In the genomic region with DNA sequence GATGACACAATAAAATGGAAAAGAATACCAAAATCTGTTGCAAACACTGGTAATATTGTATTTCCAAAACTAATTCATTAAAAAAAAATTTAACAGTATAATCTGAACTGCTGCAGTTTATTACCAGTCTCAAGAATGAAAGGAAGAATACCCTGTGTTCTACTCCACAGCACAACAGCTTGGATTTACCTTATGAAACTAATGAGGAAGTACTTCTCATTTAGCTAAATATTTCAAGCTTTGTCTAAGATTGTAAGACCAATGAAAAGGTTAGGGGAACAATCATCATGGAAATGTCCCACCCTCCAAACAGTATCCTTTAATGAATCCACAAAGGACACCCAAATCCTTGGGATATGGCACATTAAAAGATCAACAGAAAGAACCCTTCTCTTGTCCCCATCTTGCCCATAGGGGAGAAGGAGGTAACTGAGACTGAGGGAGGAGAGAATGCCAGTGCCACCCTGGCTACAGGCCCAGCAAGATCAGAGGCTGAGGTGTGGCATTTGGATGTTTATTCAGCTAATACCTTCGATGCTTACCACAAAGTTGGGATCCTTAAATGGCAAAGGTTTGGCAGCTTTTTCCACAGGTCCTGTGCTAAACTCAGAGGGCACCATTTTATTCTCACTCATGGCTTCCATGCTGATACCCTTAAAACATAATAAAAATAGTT, we compare ENCODE assay signal across 16 cellular contexts. TPM values are rescaled to one million over a fixed set of nuclear protein-coding genes. Genes with fewer than 3 reads are reported as not detected.
A peak's percentile ranks its signal among the peaks of the same experiment; 100 is the strongest.
DNase-seq lines count a peak whose midpoint lies in the region; TF ChIP-seq lines count a peak whose summit lies in the region.
"Had no signal": no experiment of that assay in that cellular context is flagged by ENCODE, and none has a peak within 500 bp of the region (broad histone marks: within the 10 kb centered on the region; RNA-seq: fewer than 3 reads in every experiment).

No MANE protein-coding gene starts in this region.

- POLR2A ChIA-PET in MCF 10A (lab: Yijun Ruan, JAX) = interaction anchor here (0.6 to 8.0 kb wide), 10 partner anchors 10 to 103 kb away, joined by 3 to 134 read pairs (median 4); a partner anchor contains a TSS

- DNase-seq in MCF 10A (ENCODE audit: unreplicated experiment) = peak; percentile 42
- no peak for DNase-seq in breast epithelium (ENCODE audit: low spot score in 2 of 2)
- no peak for DNase-seq in epithelial cell of prostate (ENCODE audit: low read depth, low spot score)
- DNase-seq in D341Med (ENCODE audit: low spot score) = no peak
- no peak for DNase-seq in NOMO-1 treated with DMSO at 0.1 percent for 48 hours (lab: John Stamatoyannopoulos, UW; ENCODE audit: unreplicated experiment)
- DNase-seq in activated naive CD4-positive, alpha-beta T cell (lab: John Stamatoyannopoulos, UW) = no peak
- no peak for DNase-seq in Ammon's horn (ENCODE audit: low spot score)
- DNase-seq: activated naive CD4-positive, alpha-beta T cell treated with anti-CD3 and anti-CD28 coated beads, Interleukin-2, amount 10 ng/mL, durations not matched to agents 7 days and 5 days; effector memory CD8-positive, alpha-beta T cell; kidney; NCI-H446; retina; stimulated activated CD4-positive, alpha-beta T cell treated with anti-CD3 and anti-CD28 coated beads, Interleukin-4, amount 100 ng/mL, for 1 hour had no signal

- CTCF ChIA-PET in MCF 10A (lab: Yijun Ruan, JAX) = interaction anchor here (0.6 to 3.0 kb wide), 8 partner anchors 11 to 130 kb away, joined by 3 to 20 read pairs (median 3); no protein-coding TSS in a partner anchor

- TF ChIP-seq CTCF in MCF 10A (IDR thresholded peaks at IDR 0.05; ENCODE audit: unreplicated experiment) (no peak), breast epithelium (IDR thresholded peaks at IDR 0.05) (no peak)

- H3K9ac ChIP-seq in mucosa of stomach (ENCODE audit: low read length) = peak overlapping the region; percentile 22

- peak overlapping the region; percentile 86 for H3K27ac Mint-ChIP-seq in MCF 10A (ENCODE audit: low read depth, unreplicated experiment)
- H3K27ac Mint-ChIP-seq: activated naive CD4-positive, alpha-beta T cell treated with anti-CD3 and anti-CD28 coated beads, Interleukin-2, amount 10 ng/mL, durations not matched to agents 7 days and 5 days had no signal

- intact Hi-C loops in MCF 10A (cut with micrococcal nuclease) (loop anchor here (2.0 to 5.0 kb wide), 3 partner anchors 23 to 103 kb away; no protein-coding TSS in a partner anchor), breast epithelium (cut with DNase I; ENCODE audit: low total_unique reads) (no loop called here)

- no peaks in the 10 kb centered on the region for H3K27me3 Mint-ChIP-seq in MCF 10A (ENCODE audit: insufficient read depth, unreplicated experiment)
- H3K27me3 Mint-ChIP-seq: activated naive CD4-positive, alpha-beta T cell treated with anti-CD3 and anti-CD28 coated beads, Interleukin-2, amount 10 ng/mL, durations not matched to agents 7 days and 5 days; effector memory CD8-positive, alpha-beta T cell had no signal

- H3K4me1 ChIP-seq in breast epithelium (no peaks in the 10 kb centered on the region), mucosa of stomach (ENCODE audit: control insufficient read depth, insufficient read depth, low read length) (peaks cover 65% of the 10 kb centered on the region)
- H3K4me1 ChIP-seq: vagina had no signal

- H3K4me3 Mint-ChIP-seq in MCF 10A (ENCODE audit: unreplicated experiment) = no peak overlapping the region
- H3K4me3 Mint-ChIP-seq: activated naive CD4-positive, alpha-beta T cell treated with anti-CD3 and anti-CD28 coated beads, Interleukin-2, amount 10 ng/mL, durations not matched to agents 7 days and 5 days; effector memory CD8-positive, alpha-beta T cell; WTC11 had no signal

- peaks cover 8% of the 10 kb centered on the region for H3K36me3 Mint-ChIP-seq in MCF 10A (ENCODE audit: insufficient read depth, unreplicated experiment)

- no peaks in the 10 kb centered on the region for H3K9me3 Mint-ChIP-seq in MCF 10A (ENCODE audit: unreplicated experiment)
- H3K9me3 Mint-ChIP-seq: activated naive CD4-positive, alpha-beta T cell treated with anti-CD3 and anti-CD28 coated beads, Interleukin-2, amount 10 ng/mL, durations not matched to agents 7 days and 5 days; effector memory CD8-positive, alpha-beta T cell; WTC11 had no signal

- no peaks in the 10 kb centered on the region for H3K36me3 ChIP-seq in breast epithelium
- H3K36me3 ChIP-seq in mucosa of stomach (ENCODE audit: control insufficient read depth, insufficient read depth, low read length) = no peaks in the 10 kb centered on the region
- H3K36me3 ChIP-seq: vagina had no signal

- peaks cover 40% of the 10 kb centered on the region for H3K4me1 Mint-ChIP-seq in MCF 10A (ENCODE audit: insufficient read depth, unreplicated experiment)
- H3K4me1 Mint-ChIP-seq: activated naive CD4-positive, alpha-beta T cell treated with anti-CD3 and anti-CD28 coated beads, Interleukin-2, amount 10 ng/mL, durations not matched to agents 7 days and 5 days had no signal

- H3K27ac ChIP-seq in breast epithelium (no peak overlapping the region), epithelial cell of prostate (peak overlapping the region; percentile 96)
- H3K27ac ChIP-seq: vagina had no signal

- no TSS peak for BruUV-seq in MCF 10A (replicated peaks; lab: Mats Ljungman, UMichigan)

- no peaks in the 10 kb centered on the region for H3K27me3 ChIP-seq in breast epithelium
- H3K27me3 ChIP-seq in mucosa of stomach (ENCODE audit: control insufficient read depth, insufficient read depth, low read length) = no peaks in the 10 kb centered on the region
- H3K27me3 ChIP-seq: vagina had no signal

- TF ChIP-seq POLR2A in breast epithelium (IDR thresholded peaks at IDR 0.05) = no peak

- H3K9me3 ChIP-seq in breast epithelium = no peaks in the 10 kb centered on the region
- H3K9me3 ChIP-seq in mucosa of stomach (ENCODE audit: control insufficient read depth, low read length) = no peaks in the 10 kb centered on the region
- H3K9me3 ChIP-seq: vagina had no signal

- H3K4me3 ChIP-seq in breast epithelium = no peak overlapping the region
- no peak overlapping the region for H3K4me3 ChIP-seq in mucosa of stomach (ENCODE audit: low read length)
- H3K4me3 ChIP-seq: vagina had no signal

RNA-seq across cellular contexts. Expression of a gene that starts 17.7 kb away (rescaled TPM):
- 25.8 and 32.6 TPM in 2 replicates for total RNA-seq in MCF 10A (2022)
- 10 to 100 TPM in 1 of 3 donors, 1 to 10 TPM in 2; 5.9 to 14.7 (median 6.7) TPM for total RNA-seq in breast epithelium
